Comparison of ENCODE assay signal across 8 cellular contexts in the genomic region with DNA sequence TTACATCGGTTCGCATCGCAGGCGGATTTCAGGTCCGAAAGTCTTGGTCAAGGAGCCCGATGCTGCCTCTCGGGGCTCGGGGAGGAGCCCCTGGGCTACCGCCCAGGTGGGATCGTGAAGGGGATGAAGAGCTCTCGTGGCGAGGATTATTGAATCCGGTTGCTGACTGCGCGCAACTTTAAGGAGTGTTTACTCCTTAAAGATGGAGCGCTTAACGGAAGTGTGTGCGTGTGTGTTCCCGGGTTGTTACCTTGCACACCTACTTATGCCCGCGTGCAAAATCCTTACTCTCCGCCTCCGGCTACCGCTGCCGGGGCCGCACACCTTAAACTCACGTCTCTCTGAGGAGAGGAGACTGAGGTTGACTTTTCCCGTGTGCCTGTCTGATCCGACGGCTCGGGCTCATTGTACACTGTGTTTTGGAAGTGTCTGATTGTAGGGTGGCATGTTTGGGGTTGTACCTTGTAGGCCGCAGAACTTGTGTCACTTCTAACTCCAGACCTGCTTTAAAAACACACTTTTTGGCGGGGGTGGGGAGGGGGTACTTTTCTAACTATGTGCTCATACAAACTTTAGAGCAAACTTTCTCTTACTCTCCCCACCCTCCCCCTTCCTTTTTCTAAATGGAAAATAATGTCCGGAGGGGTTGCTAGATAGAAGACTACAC. TPM values are rescaled to one million over a fixed set of nuclear protein-coding genes. Genes with fewer than 3 reads are reported as not detected.
A peak's percentile ranks its signal among the peaks of the same experiment; 100 is the strongest.
DNase-seq lines count a peak whose midpoint lies in the region; ATAC-seq and TF ChIP-seq lines count a peak whose summit lies in the region.
"Not testable (repeated sequence)": the region's sequence is repeated elsewhere in the genome, so short reads cannot be mapped to it uniquely, and the experiment has no call there.

No MANE protein-coding gene starts in this region.

- H3K4me3 Mint-ChIP-seq in CD4-positive, CD25-positive, alpha-beta regulatory T cell: peak overlapping the region; percentile 93 to 97 (median 94)
- H3K4me3 Mint-ChIP-seq in activated naive CD8-positive, alpha-beta T cell: peak overlapping the region; percentile 88
- H3K4me3 Mint-ChIP-seq in endothelial cell (ENCODE audit: unreplicated experiment): peak overlapping the region; percentile 91
- H3K4me3 Mint-ChIP-seq in stimulated activated naive B cell treated with anti-CD40 and anti-IgM and Interleukin-4, amounts not matched to agents 10 μg/mL and 1 μg/mL and 100 μg/mL, for 72 hours: peak overlapping the region; percentile 90

- not testable (repeated sequence) for H3K9me3 ChIP-seq in CD4-positive, CD25-positive, alpha-beta regulatory T cell (ENCODE audit: control insufficient read depth in 2 of 2, low read length in 2 of 2); iPS-18a (ENCODE audit: control insufficient read depth, low read depth, low read length)
- H3K9me3 ChIP-seq in neural cell (ENCODE audit: low read length): peaks cover 12% of the 10 kb centered on the region

- peak; percentile 24 to 29 for ATAC-seq in CD4-positive, CD25-positive, alpha-beta regulatory T cell (ENCODE audit: low read depth in 2 of 2)
- ATAC-seq in stimulated activated naive B cell treated with anti-CD40 and anti-IgM and Interleukin-4, amounts not matched to agents 10 μg/mL and 1 μg/mL and 100 μg/mL, for 72 hours (replicated peaks): peak; percentile 25 to 35

- not testable (repeated sequence) for H4K20me1 ChIP-seq in neural cell (ENCODE audit: insufficient read depth)

- H3F3A ChIP-seq in neural cell (ENCODE audit: insufficient read depth, low read length, poor library complexity, severe bottlenecking): not testable (repeated sequence)

- H3K36me3 ChIP-seq in CD4-positive, CD25-positive, alpha-beta regulatory T cell (ENCODE audit: control insufficient read depth, insufficient read depth, low read length); iPS-18a (ENCODE audit: control insufficient read depth, low read depth, low read length); neural cell (ENCODE audit: insufficient read depth, low read length): not testable (repeated sequence)

- not testable (repeated sequence) for H3K9me3 Mint-ChIP-seq in CD4-positive, CD25-positive, alpha-beta regulatory T cell; activated naive CD8-positive, alpha-beta T cell (ENCODE audit: low read depth); endothelial cell (ENCODE audit: unreplicated experiment); stimulated activated naive B cell treated with anti-CD40 and anti-IgM and Interleukin-4, amounts not matched to agents 10 μg/mL and 1 μg/mL and 100 μg/mL, for 72 hours

- H3K79me2 ChIP-seq in neural cell (replicated peaks; ENCODE audit: insufficient read depth, low read length): not testable (repeated sequence)

- peak overlapping the region; percentile 60 for H3K27ac ChIP-seq in CD4-positive, CD25-positive, alpha-beta regulatory T cell (ENCODE audit: insufficient read depth, low read length, poor library complexity, severe bottlenecking)
- not testable (repeated sequence) for H3K27ac ChIP-seq in iPS-18a (ENCODE audit: low read length); neural cell (ENCODE audit: low read length)

- not testable (repeated sequence) for H3K27me3 Mint-ChIP-seq in CD4-positive, CD25-positive, alpha-beta regulatory T cell; activated naive CD8-positive, alpha-beta T cell; endothelial cell (ENCODE audit: unreplicated experiment); stimulated activated naive B cell treated with anti-CD40 and anti-IgM and Interleukin-4, amounts not matched to agents 10 μg/mL and 1 μg/mL and 100 μg/mL, for 72 hours

- H2AFZ ChIP-seq in neural cell (ENCODE audit: low read depth, low read length): not testable (repeated sequence)

- not testable (repeated sequence) for H3K27me3 ChIP-seq in CD4-positive, CD25-positive, alpha-beta regulatory T cell (ENCODE audit: control insufficient read depth, insufficient read depth, low read length)
- H3K27me3 ChIP-seq in iPS-18a (ENCODE audit: control insufficient read depth, insufficient read depth, low read length) (peaks cover 31% of the 10 kb centered on the region), neural cell (ENCODE audit: insufficient read depth, low read depth, low read length) (peaks cover 25% of the 10 kb centered on the region)

- not testable (repeated sequence) for TF ChIP-seq RAD21 in neural cell (conservative IDR thresholded peaks at IDR 0.05)

- TF ChIP-seq EP300 in neural cell (conservative IDR thresholded peaks at IDR 0.05; ENCODE audit: poor library complexity, severe bottlenecking): not testable (repeated sequence)

- peak in 2 of 3 donors; percentile 30 to 32 for DNase-seq in CD4-positive, CD25-positive, alpha-beta regulatory T cell
- DNase-seq in HK-2 (ENCODE audit: unreplicated experiment): peak; percentile 18
- not testable (repeated sequence) for DNase-seq in endothelial cell (ENCODE audit: low spot score); stimulated activated naive B cell treated with anti-CD40 and anti-IgM and Interleukin-4, amounts not matched to agents 10 μg/mL and 1 μg/mL and 100 μg/mL, for 72 hours

- peaks cover 16 to 27% (median 22%) of the 10 kb centered on the region in 4 donors for H3K4me1 Mint-ChIP-seq in CD4-positive, CD25-positive, alpha-beta regulatory T cell
- peaks cover 11% of the 10 kb centered on the region for H3K4me1 Mint-ChIP-seq in activated naive CD8-positive, alpha-beta T cell (ENCODE audit: low read depth)
- H3K4me1 Mint-ChIP-seq in endothelial cell (ENCODE audit: unreplicated experiment): peaks cover 11% of the 10 kb centered on the region
- H3K4me1 Mint-ChIP-seq in stimulated activated naive B cell treated with anti-CD40 and anti-IgM and Interleukin-4, amounts not matched to agents 10 μg/mL and 1 μg/mL and 100 μg/mL, for 72 hours: peaks cover 16 to 32% of the 10 kb centered on the region in 2 donors

- TF ChIP-seq CTCF in WI38 (IDR thresholded peaks at IDR 0.05; ENCODE audit: low read depth, low read length); endothelial cell (IDR thresholded peaks at IDR 0.05; ENCODE audit: unreplicated experiment); neural cell (IDR thresholded peaks at IDR 0.05; ENCODE audit: poor library complexity, severe bottlenecking): not testable (repeated sequence)

- H3K27ac Mint-ChIP-seq in CD4-positive, CD25-positive, alpha-beta regulatory T cell: peak overlapping the region; percentile 85 to 97 (median 92)
- H3K27ac Mint-ChIP-seq in activated naive CD8-positive, alpha-beta T cell: peak overlapping the region; percentile 72
- H3K27ac Mint-ChIP-seq in endothelial cell (ENCODE audit: unreplicated experiment): not testable (repeated sequence)
- peak overlapping the region; percentile 92 for H3K27ac Mint-ChIP-seq in stimulated activated naive B cell treated with anti-CD40 and anti-IgM and Interleukin-4, amounts not matched to agents 10 μg/mL and 1 μg/mL and 100 μg/mL, for 72 hours

- not testable (repeated sequence) for H3K4me2 ChIP-seq in neural cell (ENCODE audit: low read length)

- H3K4me1 ChIP-seq in CD4-positive, CD25-positive, alpha-beta regulatory T cell (ENCODE audit: control insufficient read depth, insufficient read depth, low read length, poor library complexity, severe bottlenecking): peaks cover 12% of the 10 kb centered on the region
- not testable (repeated sequence) for H3K4me1 ChIP-seq in iPS-18a (ENCODE audit: control insufficient read depth, low read depth, low read length)

- not testable (repeated sequence) for H3K36me3 Mint-ChIP-seq in CD4-positive, CD25-positive, alpha-beta regulatory T cell; activated naive CD8-positive, alpha-beta T cell; endothelial cell (ENCODE audit: low read depth, unreplicated experiment)
- peaks cover 8 to 11% of the 10 kb centered on the region in 2 donors for H3K36me3 Mint-ChIP-seq in stimulated activated naive B cell treated with anti-CD40 and anti-IgM and Interleukin-4, amounts not matched to agents 10 μg/mL and 1 μg/mL and 100 μg/mL, for 72 hours

- H3K9ac ChIP-seq in iPS-18a (ENCODE audit: low read length): peak overlapping the region; percentile 24
- H3K9ac ChIP-seq in neural cell (ENCODE audit: low read length): not testable (repeated sequence)

- not testable (repeated sequence) for H3K9me2 ChIP-seq in neural cell (ENCODE audit: insufficient read depth, low read length)

- peak overlapping the region; percentile 80 for H3K4me3 ChIP-seq in CD4-positive, CD25-positive, alpha-beta regulatory T cell (ENCODE audit: low read depth, low read length)
- H3K4me3 ChIP-seq in WI38 (ENCODE audit: low read depth, low read length) (peak overlapping the region; percentile 72), iPS-18a (ENCODE audit: low read length) (peak overlapping the region; percentile 61), neural cell (ENCODE audit: low read length) (peak overlapping the region; percentile 56)

RNA-seq across cellular contexts. Expression of a gene that starts 38.3 kb away (rescaled TPM):
- 3.8 TPM for total RNA-seq in CD4-positive, CD25-positive, alpha-beta regulatory T cell
- 10 to 100 TPM in 3 of 4 donors, 1 to 10 TPM in 1; 9.4 to 17.8 (median 11.3) TPM for polyA plus RNA-seq in CD4-positive, CD25-positive, alpha-beta regulatory T cell
- total RNA-seq in endothelial cell (ENCODE audit: unreplicated experiment): 14.6 TPM
- 0.17 and 1.1 TPM in 2 replicates for polyA plus RNA-seq in neural cell
- not detected in 2 replicates for polyA minus RNA-seq in neural cell
